Comparison of ENCODE assay signal across 23 cellular contexts in the genomic region with DNA sequence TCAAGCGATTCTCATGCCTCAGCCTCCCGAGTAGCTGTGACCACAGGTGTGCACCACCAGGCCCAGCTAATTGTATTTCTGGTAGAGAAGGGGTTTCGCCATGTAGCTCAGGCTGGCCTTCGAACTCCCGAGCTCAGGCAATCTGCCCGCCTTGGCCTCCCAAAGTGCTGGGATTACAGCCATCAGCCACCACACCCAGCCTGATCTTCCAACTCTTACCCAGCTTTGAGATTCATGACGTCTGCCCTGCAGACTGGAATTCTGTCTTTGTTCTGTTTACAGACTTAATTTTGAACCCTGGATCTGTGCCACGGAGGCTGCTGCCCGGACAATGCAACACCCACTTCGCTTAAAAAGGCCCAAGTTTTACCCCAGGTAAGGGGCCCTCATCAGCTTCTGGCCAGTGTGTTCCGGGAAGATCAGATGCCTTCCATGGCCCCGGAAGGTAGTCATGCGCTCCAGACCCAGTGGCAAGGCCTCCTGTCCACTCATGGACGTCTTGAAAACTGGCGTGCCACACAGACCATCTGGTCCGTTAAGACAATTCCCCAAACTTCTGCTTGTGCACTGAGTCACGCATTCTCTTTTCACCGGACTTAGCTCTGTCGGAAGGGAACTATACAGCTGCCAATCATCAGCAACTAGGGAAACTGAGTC. TPM values are rescaled to one million over a fixed set of nuclear protein-coding genes. Genes with fewer than 3 reads are reported as not detected.
A peak's percentile ranks its signal among the peaks of the same experiment; 100 is the strongest.
DNase-seq lines count a peak whose midpoint lies in the region; ATAC-seq and TF ChIP-seq lines count a peak whose summit lies in the region.
"Had no signal": no experiment of that assay in that cellular context is flagged by ENCODE, and none has a peak within 500 bp of the region (broad histone marks: within the 10 kb centered on the region; RNA-seq: fewer than 3 reads in every experiment).

No MANE protein-coding gene starts in this region.

- peaks cover 15% of the 10 kb centered on the region for H3K9me3 Mint-ChIP-seq in endodermal cell
- H3K9me3 Mint-ChIP-seq: activated T-cell treated with anti-CD3 and anti-CD28 coated beads, Interleukin-2, amount 50 U/mL, for 72 hours; CD8-positive, alpha-beta T cell; T-helper 1 cell treated with Interleukin-12 subunit alpha and Interleukin-12 subunit beta and Interleukin-4 antibody, amounts not matched to agents 30 μg/mL and 1 μg/mL, for 36 hours had no signal

- H3K9ac ChIP-seq in SK-N-SH (no peak overlapping the region), endodermal cell (ENCODE audit: extremely low read depth, low read length, poor library complexity, severe bottlenecking) (no peak overlapping the region)
- H3K9ac ChIP-seq: parathyroid adenoma had no signal

- no peak for TF ChIP-seq RAD21 in SK-N-SH (IDR thresholded peaks at IDR 0.05; ENCODE audit: low read length)

- H3K27me3 ChIP-seq in SK-N-SH (ENCODE audit: insufficient read depth): no peaks in the 10 kb centered on the region
- no peaks in the 10 kb centered on the region for H3K27me3 ChIP-seq in endodermal cell (ENCODE audit: control insufficient read depth, insufficient read depth, low read length, poor library complexity, severe bottlenecking)
- no peaks in the 10 kb centered on the region for H3K27me3 ChIP-seq in muscle layer of duodenum (ENCODE audit: low read depth, low read length)
- no peaks in the 10 kb centered on the region for H3K27me3 ChIP-seq in testis

- intact Hi-C loops in testis (cut with DNase I; ENCODE audit: low total_unique reads): no loop called here

- WGBS in SK-N-SH (ENCODE audit: low lambda C conversion rate): 85% methylated on average over 19 of the region's 19 CpGs
- WGBS in endodermal cell (ENCODE audit: insufficient coverage in 1 of 2, insufficient read length in 1 of 2), 2 experiments: 93 to 97% methylated on average over 16 to 19 of the region's 19 CpGs
- 91 to 98% methylated on average over 15 to 19 of the region's 19 CpGs for WGBS in testis, 2 donors

- TF ChIP-seq EP300 in SK-N-SH (IDR thresholded peaks at IDR 0.05; ENCODE audit: borderline replicate concordance in 1 of 2, low read depth in 1 of 2, low read length in 1 of 2): no peak

- ATAC-seq in SK-N-SH treated with all-trans-retinoic acid at 6 μM for 48 hours (no peak), GM21528 (IDR thresholded peaks at IDR 0.05; ENCODE audit: low FRiP score, unreplicated experiment) (no peak), HG02852 (IDR thresholded peaks at IDR 0.05; ENCODE audit: unreplicated experiment) (no peak)
- ATAC-seq: activated T-cell treated with anti-CD3 and anti-CD28 coated beads, Interleukin-2, amount 50 U/mL, for 72 hours; CD8-positive, alpha-beta T cell had no signal

- POLR2A ChIA-PET in SK-N-SH (lab: Yijun Ruan, JAX): interaction anchor here (0.7 to 1.4 kb wide), 3 partner anchors 11 to 91 kb away, joined by 3 to 4 read pairs (median 4); no protein-coding TSS in a partner anchor

- no peak overlapping the region for H3K27ac Mint-ChIP-seq in endodermal cell
- H3K27ac Mint-ChIP-seq: activated T-cell treated with anti-CD3 and anti-CD28 coated beads, Interleukin-2, amount 50 U/mL, for 72 hours; CD8-positive, alpha-beta T cell; dendritic cell treated with granulocyte-macrophage colony-stimulating factor and Interleukin-4, amounts not matched to agents 40 ng/mL and 50 ng/mL, for 4 days; T-helper 1 cell treated with Interleukin-12 subunit alpha and Interleukin-12 subunit beta and Interleukin-4 antibody, amounts not matched to agents 30 μg/mL and 1 μg/mL, for 36 hours; type B pancreatic cell had no signal

- CTCF ChIA-PET in SK-N-SH (lab: Yijun Ruan, JAX): interaction anchor here (1.1 to 7.1 kb wide), 6 partner anchors 10 to 147 kb away, joined by 3 to 47 read pairs (median 6); no protein-coding TSS in a partner anchor

- H3K4me1 Mint-ChIP-seq in endodermal cell: peaks cover 25% of the 10 kb centered on the region

- peaks cover 42% of the 10 kb centered on the region for H3K36me3 Mint-ChIP-seq in endodermal cell (ENCODE audit: low read depth)
- H3K36me3 Mint-ChIP-seq: CD8-positive, alpha-beta T cell had no signal

- H3K4me2 ChIP-seq in SK-N-SH: no peak overlapping the region

- H3K27me3 Mint-ChIP-seq in endodermal cell (ENCODE audit: insufficient read depth): no peaks in the 10 kb centered on the region
- H3K27me3 Mint-ChIP-seq: type B pancreatic cell had no signal

- H3K9me3 ChIP-seq in SK-N-SH (peaks cover 7% of the 10 kb centered on the region; the same call in 1 of the 2 replicates), endodermal cell (ENCODE audit: control insufficient read depth, low read length) (peaks cover 17% of the 10 kb centered on the region), muscle layer of duodenum (ENCODE audit: control insufficient read depth in 1 of 2, low read length in 2 of 2) (no peaks in the 10 kb centered on the region), testis (no peaks in the 10 kb centered on the region)

- no peak for TF ChIP-seq POLR2A in testis (IDR thresholded peaks at IDR 0.05)

- no peaks in the 10 kb centered on the region for H3K9me2 ChIP-seq in SK-N-SH

- no peak for TF ChIP-seq CTCF in SK-N-SH (IDR thresholded peaks at IDR 0.05)
- no peak for TF ChIP-seq CTCF in endodermal cell (conservative IDR thresholded peaks at IDR 0.05)
- TF ChIP-seq CTCF in testis (IDR thresholded peaks at IDR 0.05): no peak

- H3K4me1 ChIP-seq in SK-N-SH (ENCODE audit: control insufficient read depth in 1 of 2, insufficient read depth in 2 of 2, low read depth in 1 of 2, low read length in 1 of 2): peaks cover 44 to 63% of the 10 kb centered on the region in 2 experiments
- peaks cover 3% of the 10 kb centered on the region for H3K4me1 ChIP-seq in endodermal cell (ENCODE audit: control insufficient read depth, insufficient read depth, low read length)
- peaks cover 5 to 41% of the 10 kb centered on the region in 2 donors for H3K4me1 ChIP-seq in muscle layer of duodenum (ENCODE audit: control insufficient read depth in 1 of 2, insufficient read depth in 2 of 2, low read length in 2 of 2)
- H3K4me1 ChIP-seq in testis: no peaks in the 10 kb centered on the region
- H3K4me1 ChIP-seq: parathyroid adenoma had no signal

- no peaks in the 10 kb centered on the region for H4K20me1 ChIP-seq in SK-N-SH (ENCODE audit: insufficient read depth)

- DNase-seq in SK-N-SH (no peak), endodermal cell (peak; percentile 31), testis (peak; percentile 8), NCI-H1694 treated with DMSO at 0.1 percent for 48 hours (lab: John Stamatoyannopoulos, UW) (no peak)
- DNase-seq: activated CD4-positive, alpha-beta T cell treated with anti-CD3 and anti-CD28 coated beads for 1 hour; activated T-cell treated with anti-CD3 and anti-CD28 coated beads, Interleukin-2, amount 50 U/mL, for 72 hours; amniotic stem cell; EL; KG1; midbrain; NCI-H1417; NCI-H446 treated with DMSO at 0.1 percent for 48 hours had no signal

- no peak overlapping the region for H3K4me3 ChIP-seq in SK-N-SH (ENCODE audit: low read depth in 2 of 2, low read length in 1 of 2)
- no peak overlapping the region for H3K4me3 ChIP-seq in endodermal cell (ENCODE audit: low read length)
- H3K4me3 ChIP-seq in muscle layer of duodenum (ENCODE audit: low read depth in 1 of 2, low read length in 2 of 2): no peak overlapping the region
- no peak overlapping the region for H3K4me3 ChIP-seq in testis

- H2AFZ ChIP-seq in SK-N-SH (ENCODE audit: low read depth): no peak overlapping the region
- H2AFZ ChIP-seq: parathyroid adenoma had no signal

- H3K27ac ChIP-seq in SK-N-SH (ENCODE audit: low read depth in 2 of 2, low read length in 1 of 2) (peak overlapping the region; percentile 51 to 91; a peak in 3 of 4 replicates), endodermal cell (ENCODE audit: low read depth, low read length) (no peak overlapping the region), muscle layer of duodenum (ENCODE audit: low read length) (peak overlapping the region; percentile 76), testis (no peak overlapping the region)
- H3K27ac ChIP-seq: 22Rv1, HL-60, parathyroid adenoma had no signal

- H3K36me3 ChIP-seq in SK-N-SH (replicated peaks in 1 of 2; ENCODE audit: control insufficient read depth in 1 of 2, insufficient read depth in 2 of 2, low read length in 1 of 2) (peaks cover 7 to 24% of the 10 kb centered on the region in 2 experiments), endodermal cell (ENCODE audit: control insufficient read depth, insufficient read depth, low read length) (peaks cover 35% of the 10 kb centered on the region), muscle layer of duodenum (ENCODE audit: control insufficient read depth in 1 of 2, insufficient read depth in 2 of 2, low read length in 2 of 2) (no peaks in the 10 kb centered on the region), testis (ENCODE audit: low read depth, missing control alignments) (no peaks in the 10 kb centered on the region)

- peaks cover 86% of the 10 kb centered on the region for H3K79me2 ChIP-seq in SK-N-SH (ENCODE audit: insufficient read depth)
- H3K79me2 ChIP-seq: parathyroid adenoma had no signal

- no peak overlapping the region for H3K4me3 Mint-ChIP-seq in endodermal cell
- H3K4me3 Mint-ChIP-seq: activated T-cell treated with anti-CD3 and anti-CD28 coated beads, Interleukin-2, amount 50 U/mL, for 72 hours; CD8-positive, alpha-beta T cell; dendritic cell treated with granulocyte-macrophage colony-stimulating factor and Interleukin-4, amounts not matched to agents 40 ng/mL and 50 ng/mL, for 4 days; T-helper 1 cell treated with Interleukin-12 subunit alpha and Interleukin-12 subunit beta and Interleukin-4 antibody, amounts not matched to agents 30 μg/mL and 1 μg/mL, for 36 hours had no signal

- H3F3A ChIP-seq in SK-N-SH (replicated peaks; ENCODE audit: insufficient read depth): peaks cover 48% of the 10 kb centered on the region

TF ChIP-seq in SK-N-SH treated with all-trans-retinoic acid at 6 μM for 48 hours, 23 proteins besides CTCF, POLR2A, EP300 and RAD21:
- no peak for TF ChIP-seq ISL1 (CRISPR knock-in tag; IDR thresholded peaks at IDR 0.05)

RNA-seq across cellular contexts. Expression of gene PXDN, which starts 5.5 kb away (rescaled TPM):
- 76.8 and 146 TPM in 2 replicates for polyA plus RNA-seq in SK-N-SH (2012; rRNA removed)
- polyA plus RNA-seq in SK-N-SH (2012; cell fraction: cytosol; rRNA removed): 105 and 143 TPM in 2 replicates
- polyA plus RNA-seq in SK-N-SH (2012; cell fraction: nucleus; rRNA removed): 193 and 256 TPM in 2 replicates
- total RNA-seq in endodermal cell: 100 to 1,000 TPM; 212 to 247 TPM
- polyA plus RNA-seq in endodermal cell (2013, experiment 1 of 2): 106 TPM
- polyA plus RNA-seq in endodermal cell (2013, experiment 2 of 2): 104 TPM
- 10 to 100 TPM; 33.8 to 41.8 TPM for total RNA-seq in testis
- polyA plus RNA-seq in testis (ENCODE audit: insufficient read depth, low read depth, low replicate concordance): 26.7 TPM

Comparison
In these comparisons a context has a peak if more than half of its experiments do, and no peak if none do; other contexts are left out.
1. DNase-seq: peak in endodermal cell (single experiment) and testis (single experiment); none in SK-N-SH (single experiment) and NCI-H1694 treated with DMSO at 0.1 percent for 48 hours (single experiment).
2. H3K27ac ChIP-seq: peak in SK-N-SH (2 of 2) and muscle layer of duodenum (single experiment); none in endodermal cell (single experiment) and testis (0 of 2).
3. RNA of gene PXDN, which starts 5.5 kb away (total RNA-seq): 212 to 247 TPM in endodermal cell; 33.8 to 41.8 TPM in testis; every median in the first group is over 4 times any median in the second.